In the genomic region with DNA sequence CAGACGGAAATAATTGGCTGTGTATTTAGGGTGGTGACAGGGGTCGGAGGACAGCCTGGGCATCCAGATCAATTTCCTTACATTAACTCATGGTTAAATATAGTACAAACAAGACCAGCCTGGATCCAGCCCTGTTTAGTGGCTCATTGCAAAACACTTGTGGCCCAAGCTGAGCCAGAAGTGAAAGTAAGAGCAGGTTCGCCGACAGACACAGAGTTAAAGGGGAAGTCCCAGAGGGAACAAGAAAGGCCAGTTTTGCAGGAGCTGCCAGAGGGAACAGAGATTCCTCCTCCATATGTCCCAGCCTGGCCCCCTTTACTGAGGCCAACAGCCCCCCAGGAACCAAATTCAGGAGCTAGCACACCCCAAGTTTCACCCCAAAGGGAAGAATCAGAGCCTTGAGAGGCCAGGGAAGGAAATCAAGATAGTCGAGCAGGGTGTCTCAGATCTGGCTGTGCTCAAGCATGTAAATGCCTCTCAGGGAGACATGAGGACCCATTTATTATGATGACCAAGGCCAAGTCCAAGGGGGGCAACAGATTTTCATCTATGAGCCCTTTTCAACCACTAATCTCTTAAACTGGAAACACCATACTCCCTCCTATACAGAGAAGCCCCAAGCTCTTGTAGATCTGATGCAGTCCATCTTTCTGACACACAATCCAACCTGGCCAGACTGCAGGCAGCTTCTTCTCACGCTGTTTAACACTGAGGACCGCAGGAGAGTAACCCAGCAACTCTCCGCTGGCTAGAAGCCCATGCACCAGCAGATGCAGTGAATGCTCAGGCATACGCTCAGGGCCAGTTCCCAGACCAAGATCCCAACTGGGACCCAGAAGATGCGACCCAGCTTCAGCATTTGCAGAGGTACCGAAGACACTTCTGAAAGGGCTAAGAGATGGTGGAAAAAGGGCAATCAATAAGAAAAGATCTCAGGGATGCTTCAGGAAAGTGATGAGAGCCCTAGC, we compare ENCODE assay signal across 8 cellular contexts. TPM values are rescaled to one million over a fixed set of nuclear protein-coding genes. Genes with fewer than 3 reads are reported as not detected.
DNase-seq lines count a peak whose midpoint lies in the region; ATAC-seq and TF ChIP-seq lines count a peak whose summit lies in the region.

No MANE protein-coding gene starts in this region.

- peaks cover 24% of the 10 kb centered on the region for H3K4me1 Mint-ChIP-seq in activated T-cell treated with anti-CD3 and anti-CD28 coated beads, Interleukin-2, amount 50 U/mL, for 4 hours (ENCODE audit: low read depth)

- peak overlapping the region; percentile 76 for H3K4me3 Mint-ChIP-seq in activated T-cell treated with anti-CD3 and anti-CD28 coated beads, Interleukin-2, amount 50 U/mL, for 4 hours

- ATAC-seq in GM21528 (IDR thresholded peaks at IDR 0.05; ENCODE audit: low FRiP score, unreplicated experiment) (peak; percentile 95), heart left ventricle (peak; percentile 44 to 83 (median 75))
- peak; percentile 78 to 88 for ATAC-seq in activated T-cell treated with anti-CD3 and anti-CD28 coated beads, Interleukin-2, amount 50 U/mL, for 4 hours

- H3K9me3 ChIP-seq in KOPT-K1 (ENCODE audit: insufficient read depth, low read length, poor library complexity, severe bottlenecking) (no peaks in the 10 kb centered on the region), heart left ventricle (no peaks in the 10 kb centered on the region), spleen (no peaks in the 10 kb centered on the region)

- H3K36me3 ChIP-seq in KOPT-K1 (ENCODE audit: insufficient read depth, low read length) (no peaks in the 10 kb centered on the region), heart left ventricle (no peaks in the 10 kb centered on the region), spleen (no peaks in the 10 kb centered on the region)

- intact Hi-C loops in heart left ventricle (cut with DNase I), result loop anchor here in 2 of 10 donors (5.0 to 10.0 kb wide), 2 partner anchors 180 to 182 kb away; a partner anchor contains a TSS
- intact Hi-C loops in spleen (cut with DNase I; ENCODE audit: low total_unique reads), result no loop called here

- peaks cover 6% of the 10 kb centered on the region for H3K27me3 Mint-ChIP-seq in activated T-cell treated with anti-CD3 and anti-CD28 coated beads, Interleukin-2, amount 50 U/mL, for 4 hours (ENCODE audit: low read depth)

- TF ChIP-seq CTCF in heart left ventricle (IDR thresholded peaks at IDR 0.05), result no peak
- no peak for TF ChIP-seq CTCF in spleen (IDR thresholded peaks at IDR 0.05 in 8 of 11, conservative IDR thresholded peaks at IDR 0.05 in 3 of 11)

- H3K36me3 Mint-ChIP-seq in activated T-cell treated with anti-CD3 and anti-CD28 coated beads, Interleukin-2, amount 50 U/mL, for 4 hours (ENCODE audit: insufficient read depth), result no peaks in the 10 kb centered on the region

- WGBS in heart left ventricle, 4 donors, result 37 to 55% (median 46%) methylated on average over 11 of the region's 11 CpGs
- 49 to 56% (median 50%) methylated on average over 11 of the region's 11 CpGs for WGBS in spleen, 5 donors

- peak overlapping the region; percentile 61 for H3K27ac ChIP-seq in KOPT-K1 (ENCODE audit: low read depth, low read length, poor library complexity, severe bottlenecking)
- H3K27ac ChIP-seq in heart left ventricle, result peak overlapping the region in 10 of 12 donors; percentile 9 to 72 (median 54)
- H3K27ac ChIP-seq in spleen, result peak overlapping the region in 7 of 8 donors; percentile 2 to 76 (median 69)

- H3K4me1 ChIP-seq in heart left ventricle (peaks cover 0 to 31% (median 19%) of the 10 kb centered on the region in 12 donors), spleen (peaks cover 10 to 32% (median 24%) of the 10 kb centered on the region in 6 donors)

- H3K4me3 ChIP-seq in heart left ventricle, result peak overlapping the region in 10 of 12 donors; percentile 6 to 46 (median 34)
- peak overlapping the region in 6 of 8 donors; percentile 2 to 58 (median 6) for H3K4me3 ChIP-seq in spleen

- TF ChIP-seq POLR2A in heart left ventricle (IDR thresholded peaks at IDR 0.05) (no peak), spleen (IDR thresholded peaks at IDR 0.05) (no peak)

- H3K27me3 ChIP-seq in heart left ventricle, result peaks cover 0 to 3% (median 0%) of the 10 kb centered on the region in 9 donors
- H3K27me3 ChIP-seq in spleen (replicated peaks in 1 of 7), result no peaks in the 10 kb centered on the region

- peak; percentile 49 for DNase-seq in GF-D8 (lab: John Stamatoyannopoulos, UW)
- no peak for DNase-seq in activated T-cell treated with anti-CD3 and anti-CD28 coated beads, Interleukin-2, amount 50 U/mL, for 4 hours
- peak in 4 of 5 donors; percentile 49 to 64 (median 60) for DNase-seq in heart left ventricle
- peak; percentile 74 for DNase-seq in spleen
- no peak for DNase-seq in NCI-H1930 (lab: John Stamatoyannopoulos, UW)
- no peak for DNase-seq in NCI-H2107 treated with DMSO at 0.1 percent for 48 hours (lab: John Stamatoyannopoulos, UW; ENCODE audit: unreplicated experiment)

- no peaks in the 10 kb centered on the region for H3K9me3 Mint-ChIP-seq in activated T-cell treated with anti-CD3 and anti-CD28 coated beads, Interleukin-2, amount 50 U/mL, for 4 hours

RNA-seq across cellular contexts. Expression of a gene that starts 15.9 kb away (rescaled TPM):
- 10 to 100 TPM; 22.2 to 23.7 (median 22.4) TPM for total RNA-seq in activated T-cell treated with anti-CD3 and anti-CD28 coated beads, Interleukin-2, amount 50 U/mL, for 4 hours
- 10 to 100 TPM in 6 of 9 donors, 1 to 10 TPM in 3; 6.8 to 18.3 (median 10.5) TPM for total RNA-seq in heart left ventricle
- polyA plus RNA-seq in heart left ventricle, result 10 to 100 TPM in 1 of 2 donors, 1 to 10 TPM in 1; 5.3 to 15.4 TPM
- 10 to 100 TPM; 16.9 to 25.2 (median 20.4) TPM for total RNA-seq in spleen
- polyA plus RNA-seq in spleen, result 10 to 100 TPM; 10.6 to 15.6 (median 11.9) TPM

RNA-seq across cellular contexts. Expression of a gene that starts 16.2 kb away (rescaled TPM):
- total RNA-seq in activated T-cell treated with anti-CD3 and anti-CD28 coated beads, Interleukin-2, amount 50 U/mL, for 4 hours, result not detected
- 10 to 100 TPM in 6 of 9 donors, 1 to 10 TPM in 3; 6.7 to 17.9 (median 10.8) TPM for total RNA-seq in heart left ventricle
- polyA plus RNA-seq in heart left ventricle, result 1 to 10 TPM; 4.6 to 6.2 TPM
- total RNA-seq in spleen, result 10 to 100 TPM in 6 of 7 donors, 1 to 10 TPM in 1; 9.6 to 35.3 (median 19.9) TPM
- 1 to 10 TPM; 1.9 to 7.7 (median 6.6) TPM for polyA plus RNA-seq in spleen

RNA-seq across cellular contexts. Expression of a gene that starts 39.7 kb away (rescaled TPM):
- total RNA-seq in activated T-cell treated with anti-CD3 and anti-CD28 coated beads, Interleukin-2, amount 50 U/mL, for 4 hours, result 100 to 1,000 TPM; 192 to 205 (median 201) TPM
- total RNA-seq in heart left ventricle (1,000 to 10,000 TPM in 1 of 9 donors, 100 to 1,000 TPM in 8; 458 to 1,005 (median 615) TPM), spleen (100 to 1,000 TPM; 104 to 235 (median 123) TPM)
- polyA plus RNA-seq in heart left ventricle (100 to 1,000 TPM; 525 to 727 TPM), spleen (100 to 1,000 TPM; 155 to 370 (median 238) TPM)

Comparison
In these comparisons a context has a peak if more than half of its experiments do, and no peak if none do; other contexts are left out.
1. DNase-seq: peak in GF-D8 (single experiment), heart left ventricle (4 of 5) and spleen (single experiment); none in activated T-cell treated with anti-CD3 and anti-CD28 coated beads, Interleukin-2, amount 50 U/mL, for 4 hours (single experiment), NCI-H1930 (0 of 2) and NCI-H2107 treated with DMSO at 0.1 percent for 48 hours (single experiment).
2. RNA of a gene that starts 16.2 kb away (total RNA-seq): 9.6 to 35.3 TPM in spleen and 6.7 to 17.9 TPM in heart left ventricle; not detected in activated T-cell treated with anti-CD3 and anti-CD28 coated beads, Interleukin-2, amount 50 U/mL, for 4 hours; every median in the first group is over 4 times any median in the second.
3. Peak in every context shown above with its lines, with median percentiles within 50 percentile points of each other: ATAC-seq and H3K27ac ChIP-seq.